Comparison of ENCODE assay signal across 8 cellular contexts in the genomic region with DNA sequence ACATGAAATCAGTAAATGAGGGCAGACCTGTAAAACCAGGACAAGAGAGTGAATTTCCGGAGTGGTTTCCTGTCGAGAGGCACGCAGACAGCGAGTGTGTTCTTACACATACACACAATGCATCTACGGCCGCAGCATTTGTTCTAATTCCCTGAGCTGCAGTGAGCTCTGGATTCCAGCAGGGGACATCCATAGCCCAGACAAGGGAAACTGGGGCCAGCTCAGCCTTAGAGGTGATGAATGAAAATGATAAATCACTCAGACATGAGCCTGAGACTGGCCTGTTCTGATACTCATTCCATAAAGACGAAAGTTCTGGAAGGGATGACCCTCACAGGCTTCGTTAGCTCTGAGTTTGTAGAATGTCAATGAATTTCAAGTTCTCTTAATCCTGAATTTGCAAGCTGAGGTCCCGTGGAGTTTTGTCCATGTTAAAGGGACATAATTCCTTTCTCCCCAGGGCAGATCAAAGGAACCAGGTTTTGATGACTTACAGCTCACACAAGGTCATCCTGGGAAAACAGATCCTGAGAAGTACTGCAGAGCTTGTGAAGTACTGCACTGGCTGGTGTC.
DNase-seq lines count a peak whose midpoint lies in the region; ATAC-seq and TF ChIP-seq lines count a peak whose summit lies in the region.

No MANE protein-coding gene starts in this region.

- ATAC-seq in GM19468 (IDR thresholded peaks at IDR 0.05; ENCODE audit: extremely low read depth, unreplicated experiment) (peak; percentile 26), HG03558 (IDR thresholded peaks at IDR 0.05; ENCODE audit: extremely low read depth, unreplicated experiment) (peak; percentile 85)

- no peak overlapping the region for H3K27ac ChIP-seq in ascending aorta

- H3K4me2 ChIP-seq in skeletal muscle satellite cell (ENCODE audit: low read length): peak overlapping the region; percentile 58

- H3K4me1 ChIP-seq in ascending aorta: peaks cover 0 to 10% of the 10 kb centered on the region in 2 donors
- peaks cover 34% of the 10 kb centered on the region for H3K4me1 ChIP-seq in skeletal muscle satellite cell (ENCODE audit: control insufficient read depth, insufficient read depth, low read length)

- H3K4me3 ChIP-seq in ascending aorta (no peak overlapping the region), skeletal muscle satellite cell (ENCODE audit: low read length) (no peak overlapping the region)

- H3K27me3 ChIP-seq in ascending aorta (no peaks in the 10 kb centered on the region), skeletal muscle satellite cell (ENCODE audit: control insufficient read depth, insufficient read depth, low read length) (no peaks in the 10 kb centered on the region)

- peak overlapping the region; percentile 21 for H3K9ac ChIP-seq in skeletal muscle satellite cell (ENCODE audit: low read depth, low read length)

- peak; percentile 80 to 97 (median 96) for TF ChIP-seq CTCF in ascending aorta (IDR thresholded peaks at IDR 0.05)

- DNase-seq in EL (peak; percentile 62), NCI-H526 (lab: John Stamatoyannopoulos, UW) (peak; percentile 76 to 88), ascending aorta (ENCODE audit: low spot score in 2 of 2) (peak in 1 of 2 donors; percentile 79), hippocampal formation (lab: John Stamatoyannopoulos, UW) (peak; percentile 53 to 81), GDM1 (lab: John Stamatoyannopoulos, UW) (no peak)

- H3K9me3 ChIP-seq in ascending aorta: no peaks in the 10 kb centered on the region
- no peaks in the 10 kb centered on the region for H3K9me3 ChIP-seq in skeletal muscle satellite cell (replicated peaks; ENCODE audit: low read length)

- intact Hi-C loops in ascending aorta (cut with DNase I): loop anchor here (2.0 to 10.0 kb wide), 5 partner anchors 304 to 1573 kb away; no protein-coding TSS in a partner anchor

- H3K36me3 ChIP-seq in ascending aorta (no peaks in the 10 kb centered on the region), skeletal muscle satellite cell (ENCODE audit: insufficient read depth, low read length) (no peaks in the 10 kb centered on the region)
